20 cellular contexts compared by ENCODE assay signal in genomic region chr4:149293233-149293632, GRCh38.
"Had no signal": no experiment of that assay in that cellular context is flagged by ENCODE, and none has a peak within 500 bp of the region (broad histone marks: within the 10 kb centered on the region; RNA-seq: fewer than 3 reads in every experiment).

No MANE protein-coding gene starts in this region.

- H3K27ac Mint-ChIP-seq: activated CD4-positive, alpha-beta T cell treated with anti-CD3 and anti-CD28 coated beads for 36 hours; activated CD8-positive, alpha-beta memory T cell treated with anti-CD3 and anti-CD28 coated beads, Interleukin-2, amount 10 ng/mL, durations not matched to agents 7 days and 5 days; activated CD8-positive, alpha-beta T cell treated with anti-CD3 and anti-CD28 coated beads, Interleukin-2, amount 10 ng/mL, durations not matched to agents 7 days and 5 days; activated naive CD4-positive, alpha-beta T cell treated with anti-CD3 and anti-CD28 coated beads, Interleukin-2, amount 50 U/mL, for 72 hours; activated T-helper 2 cell treated with anti-CD3 and anti-CD28 coated beads, Interferon-gamma antibody, Interleukin-2, Interleukin-4, amounts not matched to agents 10 μg/mL and 5 μg/mL and 100 μg/mL, durations not matched to agents 14 hours and 24 hours and 36 hours; memory B cell; naive thymus-derived CD8-positive, alpha-beta T cell had no signal

- H3K36me3 ChIP-seq: tibial nerve had no signal

- H3K36me3 Mint-ChIP-seq: activated CD8-positive, alpha-beta memory T cell treated with anti-CD3 and anti-CD28 coated beads, Interleukin-2, amount 10 ng/mL, durations not matched to agents 7 days and 5 days; activated naive CD4-positive, alpha-beta T cell treated with anti-CD3 and anti-CD28 coated beads, Interleukin-2, amount 50 U/mL, for 72 hours; memory B cell; naive thymus-derived CD8-positive, alpha-beta T cell had no signal

- H3K4me1 Mint-ChIP-seq: activated CD4-positive, alpha-beta T cell treated with anti-CD3 and anti-CD28 coated beads for 36 hours; activated CD8-positive, alpha-beta memory T cell treated with anti-CD3 and anti-CD28 coated beads, Interleukin-2, amount 10 ng/mL, durations not matched to agents 7 days and 5 days; memory B cell; naive thymus-derived CD8-positive, alpha-beta T cell; neural crest cell had no signal

- ATAC-seq: activated CD4-positive, alpha-beta T cell treated with anti-CD3 and anti-CD28 coated beads for 36 hours; activated CD8-positive, alpha-beta memory T cell treated with anti-CD3 and anti-CD28 coated beads, Interleukin-2, amount 10 ng/mL, durations not matched to agents 7 days and 5 days; activated CD8-positive, alpha-beta T cell treated with anti-CD3 and anti-CD28 coated beads, Interleukin-2, amount 10 ng/mL, durations not matched to agents 7 days and 5 days; activated naive CD4-positive, alpha-beta T cell treated with anti-CD3 and anti-CD28 coated beads, Interleukin-2, amount 50 U/mL, for 72 hours; naive thymus-derived CD8-positive, alpha-beta T cell had no signal

- H3K9me3 Mint-ChIP-seq: activated T-helper 2 cell treated with anti-CD3 and anti-CD28 coated beads, Interferon-gamma antibody, Interleukin-2, Interleukin-4, amounts not matched to agents 10 μg/mL and 5 μg/mL and 100 μg/mL, durations not matched to agents 14 hours and 24 hours and 36 hours; memory B cell; neural crest cell had no signal

- DNase-seq: activated CD4-positive, alpha-beta T cell treated with anti-CD3 and anti-CD28 coated beads for 36 hours; activated CD4-positive, CD25-positive, alpha-beta regulatory T cell; activated CD8-positive, alpha-beta memory T cell treated with anti-CD3 and anti-CD28 coated beads, Interleukin-2, amount 10 ng/mL, durations not matched to agents 7 days and 5 days; activated CD8-positive, alpha-beta T cell treated with anti-CD3 and anti-CD28 coated beads, Interleukin-2, amount 10 ng/mL, durations not matched to agents 7 days and 5 days; activated T-cell treated with anti-CD3 and anti-CD28 coated beads, Interleukin-2, amount 50 U/mL, for 48 hours; anterior cingulate cortex; cerebellar nuclear complex; effector memory CD4-positive, alpha-beta T cell; foreskin melanocyte; naive thymus-derived CD8-positive, alpha-beta T cell; occipital lobe; stimulated activated CD4-positive, alpha-beta T cell treated with anti-CD3 and anti-CD28 coated beads, Interleukin-2, amount 100 ng/mL, for 48 hours; stimulated activated naive CD4-positive, alpha-beta T cell treated with Interleukin-2 at 50 U/mL for 16 hours had no signal

- H3K27me3 ChIP-seq: dorsolateral prefrontal cortex, tibial nerve had no signal

- H3K4me3 ChIP-seq: coronary artery, dorsolateral prefrontal cortex, tibial nerve had no signal

- H3K27ac ChIP-seq: coronary artery, dorsolateral prefrontal cortex, tibial nerve had no signal

- H3K4me3 Mint-ChIP-seq: activated CD4-positive, alpha-beta T cell treated with anti-CD3 and anti-CD28 coated beads for 36 hours; activated CD8-positive, alpha-beta memory T cell treated with anti-CD3 and anti-CD28 coated beads, Interleukin-2, amount 10 ng/mL, durations not matched to agents 7 days and 5 days; activated CD8-positive, alpha-beta T cell treated with anti-CD3 and anti-CD28 coated beads, Interleukin-2, amount 10 ng/mL, durations not matched to agents 7 days and 5 days; memory B cell; naive thymus-derived CD8-positive, alpha-beta T cell; neural crest cell had no signal

- H3K27me3 Mint-ChIP-seq: activated CD4-positive, alpha-beta T cell treated with anti-CD3 and anti-CD28 coated beads for 36 hours; activated CD8-positive, alpha-beta memory T cell treated with anti-CD3 and anti-CD28 coated beads, Interleukin-2, amount 10 ng/mL, durations not matched to agents 7 days and 5 days; memory B cell; naive thymus-derived CD8-positive, alpha-beta T cell had no signal
